Comparison of ENCODE assay signal across 8 cellular contexts in genomic region chr17:80605326-80606066, GRCh38.
DNase-seq lines count a peak whose midpoint lies in the region; ATAC-seq, FAIRE-seq and TF ChIP-seq lines count a peak whose summit lies in the region.

No MANE protein-coding gene starts in this region.

- no peak for TF ChIP-seq CTCF in CD4-positive, alpha-beta T cell (IDR thresholded peaks at IDR 0.05)

- intact Hi-C loops in CD4-positive, alpha-beta T cell (cut with DNase I, micrococcal nuclease), result no loop called here
- intact Hi-C loops in activated T-helper 1 cell treated with anti-CD3 and anti-CD28 coated beads, Interleukin-12 subunit alpha, Interleukin-12 subunit beta, Interleukin-2, Interleukin-4 antibody, amounts not matched to agents 30 ng/mL and 10 ng/mL and 1 ng/mL, durations not matched to agents 14 hours and 24 hours and 36 hours (cut with micrococcal nuclease), result loop anchor here (1.0 to 5.0 kb wide), 8 partner anchors 15 to 286 kb away; no protein-coding TSS in a partner anchor

- POLR2A ChIA-PET in CD4-positive, alpha-beta T cell (lab: Charles Lee), result interaction anchor here (0.6 kb wide), 1 partner anchor 17 kb away, joined by 3 read pairs; no protein-coding TSS in a partner anchor

- H3K27ac Mint-ChIP-seq in CD4-positive, alpha-beta T cell, result peak overlapping the region; percentile 84
- H3K27ac Mint-ChIP-seq in activated T-helper 1 cell treated with anti-CD3 and anti-CD28 coated beads, Interleukin-12 subunit alpha, Interleukin-12 subunit beta, Interleukin-2, Interleukin-4 antibody, amounts not matched to agents 30 ng/mL and 10 ng/mL and 1 ng/mL, durations not matched to agents 14 hours and 24 hours and 36 hours, result peak overlapping the region; percentile 35

- H3K9me3 ChIP-seq in CD4-positive, alpha-beta T cell (ENCODE audit: control insufficient read depth, low read length), result no peaks in the 10 kb centered on the region
- H3K9me3 ChIP-seq in small intestine (ENCODE audit: control insufficient read depth, low read depth), result no peaks in the 10 kb centered on the region

- no peak overlapping the region for H3K27ac ChIP-seq in CD4-positive, alpha-beta T cell (ENCODE audit: low read depth, low read length)
- H3K27ac ChIP-seq in small intestine (ENCODE audit: low read depth in 1 of 2, low read length in 1 of 2), result no peak overlapping the region

- H3K4me3 Mint-ChIP-seq in CD4-positive, alpha-beta T cell, result peak overlapping the region; percentile 16
- H3K4me3 Mint-ChIP-seq in activated T-helper 1 cell treated with anti-CD3 and anti-CD28 coated beads, Interleukin-12 subunit alpha, Interleukin-12 subunit beta, Interleukin-2, Interleukin-4 antibody, amounts not matched to agents 30 ng/mL and 10 ng/mL and 1 ng/mL, durations not matched to agents 14 hours and 24 hours and 36 hours, result no peak overlapping the region

- H3K9me3 Mint-ChIP-seq in CD4-positive, alpha-beta T cell, result no peaks in the 10 kb centered on the region
- no peaks in the 10 kb centered on the region for H3K9me3 Mint-ChIP-seq in activated T-helper 1 cell treated with anti-CD3 and anti-CD28 coated beads, Interleukin-12 subunit alpha, Interleukin-12 subunit beta, Interleukin-2, Interleukin-4 antibody, amounts not matched to agents 30 ng/mL and 10 ng/mL and 1 ng/mL, durations not matched to agents 14 hours and 24 hours and 36 hours

- WGBS in small intestine, 3 donors, result 67 to 71% (median 68%) methylated on average over 16 of the region's 16 CpGs

- DNase-seq in CD4-positive, alpha-beta T cell, result peak in 8 of 10 experiments; percentile 3 to 24 (median 14)
- DNase-seq in HT1080 (ENCODE audit: low read depth), result peak; percentile 32
- peak; percentile 31 for DNase-seq in activated T-helper 1 cell treated with anti-CD3 and anti-CD28 coated beads, Interleukin-12 subunit alpha, Interleukin-12 subunit beta, Interleukin-2, Interleukin-4 antibody, amounts not matched to agents 30 ng/mL and 10 ng/mL and 1 ng/mL, durations not matched to agents 14 hours and 24 hours and 36 hours (ENCODE audit: low spot score)
- peak; percentile 63 for DNase-seq in small intestine
- no peak for DNase-seq in frontal cortex (ENCODE audit: low spot score in 2 of 2)
- DNase-seq in HuH-7.5 (ENCODE audit: low spot score), result no peak
- DNase-seq in cerebellar nuclear complex (lab: John Stamatoyannopoulos, UW), result no peak

- peak; percentile 85 for ATAC-seq in CD4-positive, alpha-beta T cell (ENCODE audit: poor library complexity)
- peak; percentile 88 for ATAC-seq in GM21360 (IDR thresholded peaks at IDR 0.05; ENCODE audit: unreplicated experiment)

- no peaks in the 10 kb centered on the region for H3K27me3 Mint-ChIP-seq in CD4-positive, alpha-beta T cell
- H3K27me3 Mint-ChIP-seq in activated T-helper 1 cell treated with anti-CD3 and anti-CD28 coated beads, Interleukin-12 subunit alpha, Interleukin-12 subunit beta, Interleukin-2, Interleukin-4 antibody, amounts not matched to agents 30 ng/mL and 10 ng/mL and 1 ng/mL, durations not matched to agents 14 hours and 24 hours and 36 hours (ENCODE audit: insufficient read depth), result peaks cover 2% of the 10 kb centered on the region

- H3K4me3 ChIP-seq in small intestine (ENCODE audit: low read depth in 1 of 2, low read length in 2 of 2), result no peak overlapping the region

- no peaks in the 10 kb centered on the region for H3K36me3 ChIP-seq in small intestine (ENCODE audit: control insufficient read depth in 2 of 2, insufficient read depth in 2 of 2, low read length in 2 of 2)

- H3K4me1 ChIP-seq in small intestine (ENCODE audit: control insufficient read depth in 2 of 2, insufficient read depth in 1 of 2, low read depth in 1 of 2, low read length in 1 of 2), result peaks cover under 1 to 6% of the 10 kb centered on the region in 2 donors

- H3K4me1 Mint-ChIP-seq in CD4-positive, alpha-beta T cell (ENCODE audit: low read depth), result peaks cover 59% of the 10 kb centered on the region
- H3K4me1 Mint-ChIP-seq in activated T-helper 1 cell treated with anti-CD3 and anti-CD28 coated beads, Interleukin-12 subunit alpha, Interleukin-12 subunit beta, Interleukin-2, Interleukin-4 antibody, amounts not matched to agents 30 ng/mL and 10 ng/mL and 1 ng/mL, durations not matched to agents 14 hours and 24 hours and 36 hours (ENCODE audit: low read depth), result peaks cover 66% of the 10 kb centered on the region

- FAIRE-seq in small intestine (lab: Jason Lieb, UNC) (no peak), frontal cortex (lab: Jason Lieb, UNC) (no peak)

- no peaks in the 10 kb centered on the region for H3K27me3 ChIP-seq in CD4-positive, alpha-beta T cell (ENCODE audit: control insufficient read depth, insufficient read depth, low read length)
- no peaks in the 10 kb centered on the region for H3K27me3 ChIP-seq in small intestine (ENCODE audit: control insufficient read depth in 2 of 2, insufficient read depth in 2 of 2, low read length in 2 of 2)

- H3K36me3 Mint-ChIP-seq in CD4-positive, alpha-beta T cell (ENCODE audit: low read depth), result no peaks in the 10 kb centered on the region
- H3K36me3 Mint-ChIP-seq in activated T-helper 1 cell treated with anti-CD3 and anti-CD28 coated beads, Interleukin-12 subunit alpha, Interleukin-12 subunit beta, Interleukin-2, Interleukin-4 antibody, amounts not matched to agents 30 ng/mL and 10 ng/mL and 1 ng/mL, durations not matched to agents 14 hours and 24 hours and 36 hours (ENCODE audit: low read depth), result peaks cover 18% of the 10 kb centered on the region

- CTCF ChIA-PET in CD4-positive, alpha-beta T cell (lab: Charles Lee), result interaction anchor here (1.3 kb wide), 1 partner anchor 30 kb away, joined by 5 read pairs; no protein-coding TSS in a partner anchor

Comparison
In these comparisons a context has a peak if more than half of its experiments do, and no peak if none do; other contexts are left out.
1. DNase-seq: peak in CD4-positive, alpha-beta T cell (8 of 10), HT1080 (single experiment), activated T-helper 1 cell treated with anti-CD3 and anti-CD28 coated beads, Interleukin-12 subunit alpha, Interleukin-12 subunit beta, Interleukin-2, Interleukin-4 antibody, amounts not matched to agents 30 ng/mL and 10 ng/mL and 1 ng/mL, durations not matched to agents 14 hours and 24 hours and 36 hours (single experiment) and small intestine (single experiment); none in frontal cortex (0 of 2), HuH-7.5 (single experiment) and cerebellar nuclear complex (0 of 2).